In genomic region chr2:36626756-36627155, GRCh38 we compare ENCODE assay signal across 26 cellular contexts.
"Had no signal": no experiment of that assay in that cellular context is flagged by ENCODE, and none has a peak within 500 bp of the region (broad histone marks: within the 10 kb centered on the region; RNA-seq: fewer than 3 reads in every experiment).

No MANE protein-coding gene starts in this region.

- H3K4me3 ChIP-seq: coronary artery, esophagus muscularis mucosa, gastroesophageal sphincter, heart left ventricle, hepatocyte, left lung, lower lobe of right lung, mucosa of descending colon had no signal

- H3K4me1 ChIP-seq: esophagus muscularis mucosa, foreskin keratinocyte, gastroesophageal sphincter, heart left ventricle, left lung, lower lobe of right lung had no signal

- H3K27ac Mint-ChIP-seq: dendritic cell treated with granulocyte-macrophage colony-stimulating factor and Interleukin-4, amounts not matched to agents 40 ng/mL and 50 ng/mL, for 4 days; effector memory CD8-positive, alpha-beta T cell; endodermal cell; mesothelial cell of epicardium; naive B cell had no signal

- H3K27ac ChIP-seq: coronary artery, epithelial cell of prostate, esophagus muscularis mucosa, foreskin keratinocyte, gastroesophageal sphincter, heart left ventricle, hepatocyte, left lung, lower lobe of right lung had no signal

- H3K36me3 ChIP-seq: esophagus muscularis mucosa, gastroesophageal sphincter, heart left ventricle, left lung, lower lobe of right lung had no signal

- H3K27me3 ChIP-seq: esophagus muscularis mucosa, foreskin keratinocyte, gastroesophageal sphincter, hepatocyte, left lung had no signal

- FAIRE-seq: colon, endometrium, frontal cortex, islet of Langerhans, keratinocyte had no signal

- H2AFZ ChIP-seq: hepatocyte had no signal

- H3K79me2 ChIP-seq: hepatocyte had no signal

- H3K4me1 Mint-ChIP-seq: endodermal cell, naive B cell had no signal

- DNase-seq: effector CD8-positive, alpha-beta T cell; effector memory CD8-positive, alpha-beta T cell; endodermal cell; erythroblast; foreskin keratinocyte; heart left ventricle; hypothalamus; left cardiac atrium; left lung; left ventricle myocardium superior; lower lobe of right lung; mesenchymal stem cell; mucosa of descending colon; naive B cell had no signal

- H3K9me3 Mint-ChIP-seq: effector memory CD8-positive, alpha-beta T cell had no signal

- H3K36me3 Mint-ChIP-seq: naive B cell had no signal

- H3K4me2 ChIP-seq: hepatocyte had no signal

- H3K4me3 Mint-ChIP-seq: dendritic cell treated with granulocyte-macrophage colony-stimulating factor and Interleukin-4, amounts not matched to agents 40 ng/mL and 50 ng/mL, for 4 days; effector memory CD8-positive, alpha-beta T cell; endodermal cell; mesothelial cell of epicardium; naive B cell had no signal
